Comparison of ENCODE assay signal across 11 cellular contexts in genomic region chr15:80480909-80481308, GRCh38.
A peak's percentile ranks its signal among the peaks of the same experiment; 100 is the strongest.
DNase-seq lines count a peak whose midpoint lies in the region; TF ChIP-seq lines count a peak whose summit lies in the region.
"Had no signal": no experiment of that assay in that cellular context is flagged by ENCODE, and none has a peak within 500 bp of the region (broad histone marks: within the 10 kb centered on the region; RNA-seq: fewer than 3 reads in every experiment).

No MANE protein-coding gene starts in this region.

- H3K4me3 ChIP-seq in SJSA1 = no peak overlapping the region
- H3K4me3 ChIP-seq in fibroblast of mammary gland (ENCODE audit: control insufficient read depth, low read depth, low read length) = peak overlapping the region; percentile 28

- H3K27ac ChIP-seq in SJSA1 = peak overlapping the region; percentile 62

- H3K27me3 ChIP-seq in SJSA1 (replicated peaks) = no peaks in the 10 kb centered on the region

- peaks cover 74% of the 10 kb centered on the region for H3K4me1 ChIP-seq in SJSA1 (replicated peaks)

- no peak for TF ChIP-seq CTCF in fibroblast of mammary gland (conservative IDR thresholded peaks at IDR 0.05; ENCODE audit: control insufficient read depth, insufficient read depth, low read depth, low read length)

- peak; percentile 77 for DNase-seq in AG08396 (ENCODE audit: low spot score)
- DNase-seq in SJSA1 (ENCODE audit: low read depth in 1 of 2, low spot score in 2 of 2) = peak; percentile 63 to 75
- peak; percentile 97 for DNase-seq in fibroblast of mammary gland (ENCODE audit: low read depth)
- DNase-seq in non-pigmented ciliary epithelial cell (ENCODE audit: low read depth) = peak; percentile 89
- DNase-seq in NCI-H187 treated with DMSO at 0.1 percent for 48 hours (lab: John Stamatoyannopoulos, UW) = no peak
- DNase-seq in iPS-NIHi7 (ENCODE audit: extremely low spot score) = no peak
- DNase-seq in foreskin melanocyte = no peak
- no peak for DNase-seq in NOMO-1 treated with dmso at 0.1 percent for 144 hours (lab: John Stamatoyannopoulos, UW; ENCODE audit: unreplicated experiment)
- DNase-seq: activated naive CD4-positive, alpha-beta T cell treated with Interleukin-2 at 50 U/mL for 16 hours; CD4-positive, alpha-beta memory T cell; NCI-H1436 treated with DMSO at 0.1 percent for 48 hours had no signal

- peaks cover 2% of the 10 kb centered on the region; the same call in 1 of the 2 replicates for H3K9me3 ChIP-seq in SJSA1 (replicated peaks)

- peaks cover 6% of the 10 kb centered on the region; the same call in 1 of the 2 replicates for H3K36me3 ChIP-seq in SJSA1

Comparison
In these comparisons a context has a peak if more than half of its experiments do, and no peak if none do; other contexts are left out.
1. DNase-seq: peak in AG08396 (single experiment), SJSA1 (2 of 2), fibroblast of mammary gland (single experiment) and non-pigmented ciliary epithelial cell (single experiment); none in NCI-H187 treated with DMSO at 0.1 percent for 48 hours (single experiment), iPS-NIHi7 (single experiment), foreskin melanocyte (single experiment) and NOMO-1 treated with dmso at 0.1 percent for 144 hours (single experiment).